ENCODE assay signal across 8 cellular contexts in genomic region chr2:67476808-67477790, GRCh38.
DNase-seq lines count a peak whose midpoint lies in the region; ATAC-seq and TF ChIP-seq lines count a peak whose summit lies in the region.

No MANE protein-coding gene starts in this region.

- TF ChIP-seq POLR2A in suprapubic skin (IDR thresholded peaks at IDR 0.05): no peak

- H3K9me3 ChIP-seq in mucosa of descending colon: no peaks in the 10 kb centered on the region
- H3K9me3 ChIP-seq in suprapubic skin: no peaks in the 10 kb centered on the region

- no peaks in the 10 kb centered on the region for H3K27me3 ChIP-seq in suprapubic skin

- intact Hi-C loops in mucosa of descending colon (cut with DNase I, micrococcal nuclease): no loop called here

- no peaks in the 10 kb centered on the region for H3K36me3 ChIP-seq in mucosa of descending colon (ENCODE audit: low read depth)
- no peaks in the 10 kb centered on the region for H3K36me3 ChIP-seq in suprapubic skin

- H3K4me1 ChIP-seq in mucosa of descending colon (ENCODE audit: low read depth) (peaks cover 13% of the 10 kb centered on the region), suprapubic skin (no peaks in the 10 kb centered on the region)

- TF ChIP-seq EP300 in suprapubic skin (IDR thresholded peaks at IDR 0.05): no peak

- 18% methylated on average over 9 of the region's 9 CpGs for WGBS in suprapubic skin

- H3K27ac ChIP-seq in 22Rv1: peak overlapping the region; percentile 25; the same call in 1 of the 2 replicates
- no peak overlapping the region for H3K27ac ChIP-seq in suprapubic skin

- H3K4me3 ChIP-seq in mucosa of descending colon: no peak overlapping the region
- H3K4me3 ChIP-seq in suprapubic skin: no peak overlapping the region

- in situ Hi-C loops in GM13976 (cut with MboI; ENCODE audit: low sequenced_read_pairs, unreplicated experiment): no loop called here

- DNase-seq in GM13976 (ENCODE audit: low spot score) (peak; percentile 10), NCI-H69 (lab: John Stamatoyannopoulos, UW) (peak; percentile 77), dermis microvascular lymphatic vessel endothelial cell (ENCODE audit: low read depth in 2 of 2) (peak; percentile 34 to 64), mucosa of descending colon (peak in 2 of 3 donors; percentile 32 to 55), GF-D8 (lab: John Stamatoyannopoulos, UW) (no peak), suprapubic skin (ENCODE audit: low spot score in 2 of 2) (no peak)

- ATAC-seq in mucosa of descending colon (peak; percentile 99), HG02798 (IDR thresholded peaks at IDR 0.05; ENCODE audit: poor library complexity, unreplicated experiment) (no peak)

- TF ChIP-seq CTCF in 22Rv1 (IDR thresholded peaks at IDR 0.05) (peak; percentile 82), GM13976 (IDR thresholded peaks at IDR 0.05; ENCODE audit: borderline replicate concordance, control extremely low read depth, extremely low read depth, insufficient read depth, missing control alignments) (peak; percentile 17), mucosa of descending colon (IDR thresholded peaks at IDR 0.05) (no peak), suprapubic skin (IDR thresholded peaks at IDR 0.05) (peak in 1 of 2 donors; percentile 20)

Comparison
In these comparisons a context has a peak if more than half of its experiments do, and no peak if none do; other contexts are left out.
1. DNase-seq: peak in GM13976 (single experiment), NCI-H69 (single experiment), dermis microvascular lymphatic vessel endothelial cell (2 of 2) and mucosa of descending colon (2 of 3); none in GF-D8 (single experiment) and suprapubic skin (0 of 2).